In genomic region chr17:81833921-81834830, GRCh38 we compare ENCODE assay signal across 8 cellular contexts. TPM values are rescaled to one million over a fixed set of nuclear protein-coding genes. Genes with fewer than 3 reads are reported as not detected.
DNase-seq lines count a peak whose midpoint lies in the region; ATAC-seq and TF ChIP-seq lines count a peak whose summit lies in the region.

No MANE protein-coding gene starts in this region.

- no peak for TF ChIP-seq CTCF in Panc1 (IDR thresholded peaks at IDR 0.05)
- TF ChIP-seq CTCF in GM10266 (IDR thresholded peaks at IDR 0.05; ENCODE audit: control insufficient read depth, insufficient read depth, low read depth, missing control alignments): no peak

- no peak overlapping the region for H2BK5ac ChIP-seq in trophoblast cell (ENCODE audit: low read depth, low read length, poor library complexity)

- intact Hi-C loops in Panc1 (cut with micrococcal nuclease; ENCODE audit: unreplicated experiment): no loop called here

- CTCF ChIA-PET in Panc1 (lab: Charles Lee): no interaction called here

- peak overlapping the region; percentile 1 for H2AFZ ChIP-seq in trophoblast cell (ENCODE audit: insufficient read depth, low read length, poor library complexity)

- H3K18ac ChIP-seq in trophoblast cell (ENCODE audit: low read length): peak overlapping the region; percentile 34

- no peak overlapping the region for H3K23ac ChIP-seq in trophoblast cell (ENCODE audit: low read length)

- 78% methylated on average over 31 of the region's 31 CpGs for WGBS in esophagus, 2 donors
- no CpG with 5 or more reads among the region's 31 CpGs for whole genome bisulfite sequencing in trophoblast cell (ENCODE audit: extremely low coverage, insufficient coverage, insufficient read length)

- peaks cover 15% of the 10 kb centered on the region for H3K79me2 ChIP-seq in trophoblast cell (ENCODE audit: control insufficient read depth, insufficient read depth, low read length, poor library complexity)

- H3K27ac ChIP-seq in Panc1 (ENCODE audit: low read length): peak overlapping the region; percentile 91
- peak overlapping the region; percentile 91 to 92 for H3K27ac ChIP-seq in esophagus (ENCODE audit: low read depth in 2 of 2, low read length in 1 of 2)
- peak overlapping the region; percentile 81 for H3K27ac ChIP-seq in trophoblast cell (ENCODE audit: low read depth, low read length)

- H2BK12ac ChIP-seq in trophoblast cell (ENCODE audit: low read length): no peak overlapping the region

- H3K4me3 ChIP-seq in Panc1 (ENCODE audit: low read depth in 2 of 2, low read length in 2 of 2) (peak overlapping the region; percentile 60 to 72), esophagus (ENCODE audit: low read depth in 1 of 2, low read length in 2 of 2) (peak overlapping the region; percentile 53 to 60), trophoblast cell (ENCODE audit: low read depth, low read length) (peak overlapping the region; percentile 80)

- DNase-seq in Panc1 (ENCODE audit: low read depth, low spot score) (no peak), trophoblast cell (peak in 1 of 2 donors; percentile 49), GM10266 (ENCODE audit: extremely low spot score) (no peak)
- DNase-seq in stimulated activated CD4-positive, alpha-beta T cell treated with anti-CD3 and anti-CD28 coated beads, Interleukin-15, amount 100 ng/mL, for 24 hours: no peak

- no peak overlapping the region for H2BK120ac ChIP-seq in trophoblast cell (ENCODE audit: insufficient read depth, low read length, poor library complexity)

- peak overlapping the region; percentile 95 for H3K14ac ChIP-seq in trophoblast cell (ENCODE audit: low read length)

- peak overlapping the region; percentile 31 for H4K12ac ChIP-seq in trophoblast cell (ENCODE audit: low read depth, low read length)

- H4K8ac ChIP-seq in trophoblast cell (ENCODE audit: low read depth, low read length): peak overlapping the region; percentile 98

- H3K9me3 ChIP-seq in ES-I3 (ENCODE audit: control insufficient read depth, insufficient read depth, low read length): no peaks in the 10 kb centered on the region
- no peaks in the 10 kb centered on the region for H3K9me3 ChIP-seq in Panc1 (ENCODE audit: control insufficient read depth, insufficient read depth, low read depth, low read length)
- H3K9me3 ChIP-seq in esophagus (ENCODE audit: control insufficient read depth in 2 of 2, insufficient read depth in 1 of 2, low read depth in 1 of 2, low read length in 1 of 2): no peaks in the 10 kb centered on the region
- peaks cover 2% of the 10 kb centered on the region for H3K9me3 ChIP-seq in trophoblast cell (ENCODE audit: insufficient read depth, low read depth, low read length)

- no TSS peak for BruUV-seq in Panc1 (replicated peaks; lab: Mats Ljungman, UMichigan)

- peaks cover 3% of the 10 kb centered on the region for H3K4me1 ChIP-seq in ES-I3 (ENCODE audit: insufficient read depth, low read length)
- H3K4me1 ChIP-seq in Panc1 (ENCODE audit: control insufficient read depth, insufficient read depth, low read length): peaks cover 11% of the 10 kb centered on the region
- H3K4me1 ChIP-seq in esophagus (ENCODE audit: control insufficient read depth in 2 of 2, insufficient read depth in 2 of 2, low read length in 1 of 2): peaks cover 2 to 26% of the 10 kb centered on the region in 2 donors
- peaks cover 16 to 21% of the 10 kb centered on the region in 2 experiments for H3K4me1 ChIP-seq in trophoblast cell (ENCODE audit: control insufficient read depth in 1 of 2, insufficient read depth in 2 of 2, low read length in 2 of 2)

- H2AK5ac ChIP-seq in trophoblast cell (ENCODE audit: low read length): peak overlapping the region; percentile 34

- peak overlapping the region; percentile 99 for H4K91ac ChIP-seq in trophoblast cell (ENCODE audit: low read depth, low read length)

- H3K36me3 ChIP-seq in ES-I3 (ENCODE audit: insufficient read depth, low read length) (no peaks in the 10 kb centered on the region), Panc1 (ENCODE audit: control insufficient read depth, insufficient read depth, low read length) (no peaks in the 10 kb centered on the region; the same call in 1 of the 2 replicates), esophagus (ENCODE audit: control insufficient read depth in 2 of 2, insufficient read depth in 2 of 2, low read length in 1 of 2) (no peaks in the 10 kb centered on the region), trophoblast cell (ENCODE audit: control insufficient read depth in 1 of 2, insufficient read depth in 2 of 2, low read length in 2 of 2) (peaks cover 4 to 5% of the 10 kb centered on the region in 2 experiments)

- POLR2A ChIA-PET in Panc1 (lab: Charles Lee): interaction anchor here (0.7 kb wide), 1 partner anchor 28 kb away, joined by 3 read pairs; no protein-coding TSS in a partner anchor

- ATAC-seq in Panc1 (no peak), HG03025 (IDR thresholded peaks at IDR 0.05; ENCODE audit: low FRiP score, unreplicated experiment) (no peak), HG03442 (IDR thresholded peaks at IDR 0.05; ENCODE audit: unreplicated experiment) (no peak)

- H3K4me2 ChIP-seq in trophoblast cell (ENCODE audit: low read length): peak overlapping the region; percentile 92

- H3K79me1 ChIP-seq in trophoblast cell (ENCODE audit: low read length): peaks cover 17% of the 10 kb centered on the region

- H3K4ac ChIP-seq in trophoblast cell (ENCODE audit: low read depth, low read length): peak overlapping the region; percentile 95

- in situ Hi-C loops in Panc1 (cut with HindIII; ENCODE audit: low pct_unique_long_range_greater_than_20kb, low sequenced_read_pairs): no loop called here

- H3K27me3 ChIP-seq in Panc1 (ENCODE audit: control insufficient read depth, insufficient read depth, low read length): no peaks in the 10 kb centered on the region
- no peaks in the 10 kb centered on the region for H3K27me3 ChIP-seq in esophagus (ENCODE audit: control insufficient read depth in 1 of 2, insufficient read depth in 2 of 2, low read length in 2 of 2)
- H3K27me3 ChIP-seq in trophoblast cell (ENCODE audit: insufficient read depth, low read length): no peaks in the 10 kb centered on the region

- H3K9ac ChIP-seq in ES-I3 (ENCODE audit: low read depth, low read length) (peak overlapping the region; percentile 91), trophoblast cell (ENCODE audit: low read length) (peak overlapping the region; percentile 2)

RNA-seq across cellular contexts. Expression of gene PPP1R27, which starts 0.7 kb away (rescaled TPM):
- not detected for total RNA-seq in Panc1 (2021; ENCODE audit: unreplicated experiment)
- 0.22 TPM for polyA plus RNA-seq in Panc1 (2012; ENCODE audit: insufficient read length)
- under 1 TPM; 0.25 to 0.98 TPM for polyA plus RNA-seq in esophagus
- polyA plus RNA-seq in trophoblast cell (2013): 0.33 and 0.43 TPM in 2 replicates

RNA-seq across cellular contexts. Expression of gene MCRIP1, which starts 1.1 kb away (rescaled TPM):
- 115 TPM for total RNA-seq in Panc1 (2021; ENCODE audit: unreplicated experiment)
- 128 TPM for polyA plus RNA-seq in Panc1 (2012; ENCODE audit: insufficient read length)
- polyA plus RNA-seq in esophagus: 10 to 100 TPM; 24.7 to 32.3 TPM
- polyA plus RNA-seq in trophoblast cell (2013): 120 and 125 TPM in 2 replicates

RNA-seq across cellular contexts. Expression of gene P4HB, which starts 26.2 kb away (rescaled TPM):
- 759 TPM for total RNA-seq in Panc1 (2021; ENCODE audit: unreplicated experiment)
- polyA plus RNA-seq in Panc1 (2012; ENCODE audit: insufficient read length): 1,541 TPM
- 100 to 1,000 TPM; 582 to 595 TPM for polyA plus RNA-seq in esophagus
- polyA plus RNA-seq in trophoblast cell (2013): 2,115 and 2,196 TPM in 2 replicates

RNA-seq across cellular contexts. Expression of gene GCGR, which starts 30.2 kb away (rescaled TPM):
- 1.6 TPM for total RNA-seq in Panc1 (2021; ENCODE audit: unreplicated experiment)
- polyA plus RNA-seq in Panc1 (2012; ENCODE audit: insufficient read length): 0.74 TPM
- polyA plus RNA-seq in esophagus: under 1 TPM; 0.11 to 0.14 TPM
- polyA plus RNA-seq in trophoblast cell (2013): 0.04 and 0.07 TPM in 2 replicates

RNA-seq across cellular contexts. Expression of gene ARHGDIA, which starts 37.0 kb away (rescaled TPM):
- total RNA-seq in Panc1 (2021; ENCODE audit: unreplicated experiment): 420 TPM
- 534 TPM for polyA plus RNA-seq in Panc1 (2012; ENCODE audit: insufficient read length)
- 100 to 1,000 TPM; 201 to 209 TPM for polyA plus RNA-seq in esophagus
- 397 and 403 TPM in 2 replicates for polyA plus RNA-seq in trophoblast cell (2013)
